Comparison of ENCODE assay signal across 12 cellular contexts in genomic region chr1:79323240-79324025, GRCh38.
DNase-seq lines count a peak whose midpoint lies in the region; ATAC-seq and TF ChIP-seq lines count a peak whose summit lies in the region.
"Had no signal": no experiment of that assay in that cellular context is flagged by ENCODE, and none has a peak within 500 bp of the region (broad histone marks: within the 10 kb centered on the region; RNA-seq: fewer than 3 reads in every experiment).

No MANE protein-coding gene starts in this region.

- H3K4me3 ChIP-seq in foreskin fibroblast (ENCODE audit: low read depth in 1 of 2, low read length in 2 of 2) (no peak overlapping the region), thoracic aorta (no peak overlapping the region), ovary (no peak overlapping the region)

- WGBS in ovary, 3 donors, result 34 to 48% (median 43%) methylated on average over 1 of the region's 1 CpG

- H3K4me1 ChIP-seq in thoracic aorta (ENCODE audit: control insufficient read depth in 1 of 2, low read depth in 2 of 2) (peaks cover 3 to 4% of the 10 kb centered on the region in 2 donors), ovary (ENCODE audit: insufficient read depth) (no peaks in the 10 kb centered on the region)

- H3K27me3 ChIP-seq in thoracic aorta (replicated peaks; ENCODE audit: insufficient read depth), result no peaks in the 10 kb centered on the region
- H3K27me3 ChIP-seq in ovary, result no peaks in the 10 kb centered on the region

- DNase-seq in Right ventricle myocardium inferior (ENCODE audit: missing footprints), result no peak
- DNase-seq in cardiac septum (ENCODE audit: low spot score), result no peak
- peak; percentile 75 for DNase-seq in SK-MEL-5 (ENCODE audit: low read depth, low spot score)
- DNase-seq in foreskin fibroblast, result peak; percentile 94 to 96
- no peak for DNase-seq in thoracic aorta (ENCODE audit: low spot score)
- DNase-seq in islet precursor cell, result no peak
- no peak for DNase-seq in ovary
- DNase-seq: left colon; NCI-H345; stimulated activated naive CD4-positive, alpha-beta T cell treated with Interleukin-2 at 50 U/mL for 16 hours had no signal

- TF ChIP-seq CTCF in foreskin fibroblast (IDR thresholded peaks at IDR 0.05; ENCODE audit: low read depth, low read length) (no peak), thoracic aorta (IDR thresholded peaks at IDR 0.05) (no peak), ovary (IDR thresholded peaks at IDR 0.05) (no peak)

- peak; percentile 42 for ATAC-seq in Right ventricle myocardium inferior
- ATAC-seq in thoracic aorta (ENCODE audit: insufficient number of reproducible peaks, low FRiP score, low read depth), result peak; percentile 43
- ATAC-seq in GM21576 (IDR thresholded peaks at IDR 0.05; ENCODE audit: unreplicated experiment), result no peak
- ATAC-seq: activated T-helper 17 cell treated with anti-CD3 and anti-CD28 coated beads, Interleukin-2, amount 50 U/mL, for 72 hours; left colon had no signal

- no peaks in the 10 kb centered on the region for H3K36me3 ChIP-seq in thoracic aorta
- no peaks in the 10 kb centered on the region for H3K36me3 ChIP-seq in ovary

- in situ Hi-C loops in SK-MEL-5 (cut with HindIII; ENCODE audit: low pct_unique_long_range_greater_than_20kb, low sequenced_read_pairs), result no loop called here

- no peak for TF ChIP-seq EP300 in ovary (IDR thresholded peaks at IDR 0.05)

- H3K9me3 ChIP-seq in thoracic aorta (no peaks in the 10 kb centered on the region), ovary (no peaks in the 10 kb centered on the region)

- H3K27ac ChIP-seq in thoracic aorta (no peak overlapping the region), ovary (no peak overlapping the region)

- no peak for TF ChIP-seq POLR2A in ovary (IDR thresholded peaks at IDR 0.05)

- intact Hi-C loops in Right ventricle myocardium inferior (cut with DNase I) (no loop called here), cardiac septum (cut with DNase I) (no loop called here), ovary (cut with DNase I) (no loop called here)

Comparison
In these comparisons a context has a peak if more than half of its experiments do, and no peak if none do; other contexts are left out.
1. DNase-seq: peak in SK-MEL-5 (single experiment) and foreskin fibroblast (2 of 2); none in Right ventricle myocardium inferior (single experiment), cardiac septum (single experiment), thoracic aorta (single experiment), islet precursor cell (single experiment) and ovary (0 of 5).